17 cellular contexts compared by ENCODE assay signal in genomic region chr1:151342021-151342420, GRCh38. TPM values are rescaled to one million over a fixed set of nuclear protein-coding genes. Genes with fewer than 3 reads are reported as not detected.
A peak's percentile ranks its signal among the peaks of the same experiment; 100 is the strongest.
DNase-seq lines count a peak whose midpoint lies in the region; ATAC-seq and TF ChIP-seq lines count a peak whose summit lies in the region.
"Had no signal": no experiment of that assay in that cellular context is flagged by ENCODE, and none has a peak within 500 bp of the region (broad histone marks: within the 10 kb centered on the region; RNA-seq: fewer than 3 reads in every experiment).

No MANE protein-coding gene starts in this region.

- ATAC-seq in GM23338 (no peak), HG03025 (IDR thresholded peaks at IDR 0.05; ENCODE audit: low FRiP score, unreplicated experiment) (no peak), HG02588 (IDR thresholded peaks at IDR 0.05; ENCODE audit: unreplicated experiment) (no peak)
- no peak for ATAC-seq in activated T-helper 17 cell treated with anti-CD3 and anti-CD28 coated beads, Interleukin-2, amount 50 U/mL, for 72 hours (replicated peaks)
- no peak for ATAC-seq in natural killer cell treated with Interleukin-12 subunit alpha and Interleukin-12 subunit beta and Interleukin-15 and Interleukin-18, amount 100 ng/mL, for 72 hours
- ATAC-seq: left ventricle myocardium superior had no signal

- peak overlapping the region in 10 of 11 experiments; percentile 24 to 98 (median 64); a peak in 14 of 22 replicates for H3K4me2 ChIP-seq in BLaER1 treated with 17β-estradiol and CSF1 and Interleukin-3, amounts not matched to agents 10 nM and 100 nM
- no peak overlapping the region for H3K4me2 ChIP-seq in GM23338

- peak overlapping the region in 9 of 11 experiments; percentile 7 to 60 (median 31); a peak in 8 of 22 replicates for H3K9ac ChIP-seq in BLaER1 treated with 17β-estradiol and CSF1 and Interleukin-3, amounts not matched to agents 10 nM and 100 nM

- no peak overlapping the region for H2AFZ ChIP-seq in GM23338

- H3K4me1 Mint-ChIP-seq in GM23338 = peaks cover 14% of the 10 kb centered on the region
- H3K4me1 Mint-ChIP-seq in activated T-helper 17 cell treated with anti-CD3 and anti-CD28 coated beads, Interleukin-2, amount 50 U/mL, for 72 hours = peaks cover 33% of the 10 kb centered on the region
- peaks cover 21 to 39% of the 10 kb centered on the region in 2 donors for H3K4me1 Mint-ChIP-seq in natural killer cell treated with Interleukin-12 subunit alpha and Interleukin-12 subunit beta and Interleukin-15 and Interleukin-18, amount 100 ng/mL, for 72 hours (ENCODE audit: low read depth in 2 of 2)

- H3K9me3 Mint-ChIP-seq in GM23338 = no peaks in the 10 kb centered on the region
- no peaks in the 10 kb centered on the region for H3K9me3 Mint-ChIP-seq in activated T-helper 17 cell treated with anti-CD3 and anti-CD28 coated beads, Interleukin-2, amount 50 U/mL, for 72 hours
- no peaks in the 10 kb centered on the region for H3K9me3 Mint-ChIP-seq in natural killer cell treated with Interleukin-12 subunit alpha and Interleukin-12 subunit beta and Interleukin-15 and Interleukin-18, amount 100 ng/mL, for 72 hours

- H3K79me2 ChIP-seq in GM23338 (replicated peaks; ENCODE audit: insufficient read depth) = peaks cover 16% of the 10 kb centered on the region

- H3K9me3 ChIP-seq in BLaER1 treated with 17β-estradiol and CSF1 and Interleukin-3, amounts not matched to agents 10 nM and 100 nM (replicated peaks in 1 of 11) = no peaks in the 10 kb centered on the region
- H3K9me3 ChIP-seq: HAP-1, thyroid gland had no signal

- H3K27ac Mint-ChIP-seq in GM23338 = peak overlapping the region; percentile 88
- peak overlapping the region; percentile 73 for H3K27ac Mint-ChIP-seq in activated T-helper 17 cell treated with anti-CD3 and anti-CD28 coated beads, Interleukin-2, amount 50 U/mL, for 72 hours
- H3K27ac Mint-ChIP-seq in natural killer cell treated with Interleukin-12 subunit alpha and Interleukin-12 subunit beta and Interleukin-15 and Interleukin-18, amount 100 ng/mL, for 72 hours = peak overlapping the region; percentile 62 to 89

- peaks cover 43% of the 10 kb centered on the region for H3K36me3 Mint-ChIP-seq in GM23338 (ENCODE audit: low read depth)
- peaks cover 48% of the 10 kb centered on the region for H3K36me3 Mint-ChIP-seq in activated T-helper 17 cell treated with anti-CD3 and anti-CD28 coated beads, Interleukin-2, amount 50 U/mL, for 72 hours (ENCODE audit: low read depth)
- H3K36me3 Mint-ChIP-seq in natural killer cell treated with Interleukin-12 subunit alpha and Interleukin-12 subunit beta and Interleukin-15 and Interleukin-18, amount 100 ng/mL, for 72 hours = peaks cover 22% of the 10 kb centered on the region

- no peak for TF ChIP-seq CTCF in GM23338 (conservative IDR thresholded peaks at IDR 0.05; ENCODE audit: low read depth in 2 of 2)

- no peaks in the 10 kb centered on the region for H3K9me2 ChIP-seq in GM23338 (ENCODE audit: insufficient read depth)

- peak overlapping the region in 10 of 11 experiments; percentile 1 to 72 (median 44); a peak in 15 of 22 replicates for H3K27ac ChIP-seq in BLaER1 treated with 17β-estradiol and CSF1 and Interleukin-3, amounts not matched to agents 10 nM and 100 nM
- peak overlapping the region; percentile 48; the same call in 1 of the 2 replicates for H3K27ac ChIP-seq in GM23338 (ENCODE audit: low read depth)

- no peaks in the 10 kb centered on the region; a peak in 4 of 22 replicates for H4K20me1 ChIP-seq in BLaER1 treated with 17β-estradiol and CSF1 and Interleukin-3, amounts not matched to agents 10 nM and 100 nM
- H4K20me1 ChIP-seq in GM23338 (replicated peaks; ENCODE audit: insufficient read depth) = no peaks in the 10 kb centered on the region; the same call in 1 of the 2 replicates

- peaks cover 57 to 65% (median 60%) of the 10 kb centered on the region in 10 experiments for H3K4me1 ChIP-seq in BLaER1 treated with 17β-estradiol and CSF1 and Interleukin-3, amounts not matched to agents 10 nM and 100 nM
- peaks cover 9% of the 10 kb centered on the region; the same call in 1 of the 2 replicates for H3K4me1 ChIP-seq in GM23338 (ENCODE audit: insufficient read depth)

- peaks cover 17% of the 10 kb centered on the region; the same call in 1 of the 2 replicates for H3F3A ChIP-seq in GM23338 (replicated peaks; ENCODE audit: low read depth)

- no peak overlapping the region for H3K4me3 ChIP-seq in BLaER1 treated with 17β-estradiol and CSF1 and Interleukin-3, amounts not matched to agents 10 nM and 100 nM
- no peak overlapping the region for H3K4me3 ChIP-seq in GM23338
- H3K4me3 ChIP-seq: HAP-1, thyroid gland had no signal

- no peaks in the 10 kb centered on the region for H3K27me3 ChIP-seq in BLaER1 treated with 17β-estradiol and CSF1 and Interleukin-3, amounts not matched to agents 10 nM and 100 nM
- no peaks in the 10 kb centered on the region for H3K27me3 ChIP-seq in GM23338 (ENCODE audit: insufficient read depth)
- H3K27me3 ChIP-seq: thyroid gland had no signal

- peaks cover 28 to 53% (median 36%) of the 10 kb centered on the region in 11 experiments for H3K36me3 ChIP-seq in BLaER1 treated with 17β-estradiol and CSF1 and Interleukin-3, amounts not matched to agents 10 nM and 100 nM
- H3K36me3 ChIP-seq in GM23338 (ENCODE audit: insufficient read depth) = peaks cover 10% of the 10 kb centered on the region; the same call in 1 of the 2 replicates

- peaks cover 11% of the 10 kb centered on the region for H3K27me3 Mint-ChIP-seq in GM23338 (ENCODE audit: insufficient read depth, low read depth, poor library complexity)
- H3K27me3 Mint-ChIP-seq in activated T-helper 17 cell treated with anti-CD3 and anti-CD28 coated beads, Interleukin-2, amount 50 U/mL, for 72 hours = no peaks in the 10 kb centered on the region
- no peaks in the 10 kb centered on the region for H3K27me3 Mint-ChIP-seq in natural killer cell treated with Interleukin-12 subunit alpha and Interleukin-12 subunit beta and Interleukin-15 and Interleukin-18, amount 100 ng/mL, for 72 hours

- DNase-seq in GM23338 (ENCODE audit: low spot score) (no peak), NCI-H2029 (lab: John Stamatoyannopoulos, UW) (no peak)
- no peak for DNase-seq in natural killer cell treated with Interleukin-12 subunit alpha and Interleukin-12 subunit beta and Interleukin-15 and Interleukin-18, amount 100 ng/mL, for 72 hours (ENCODE audit: low spot score)
- DNase-seq: activated CD8-positive, alpha-beta memory T cell treated with anti-CD3 and anti-CD28 coated beads, Interleukin-2, amount 50 U/mL, for 48 hours; amygdala; Calu3; cerebellar nuclear complex; left ventricle myocardium superior; MM.1S; NCI-H82; stimulated activated CD4-positive, alpha-beta T cell treated with anti-CD3 and anti-CD28 coated beads, Interleukin-15, amount 100 ng/mL, for 24 hours had no signal

- no peak overlapping the region for H3K4me3 Mint-ChIP-seq in GM23338
- no peak overlapping the region for H3K4me3 Mint-ChIP-seq in activated T-helper 17 cell treated with anti-CD3 and anti-CD28 coated beads, Interleukin-2, amount 50 U/mL, for 72 hours
- H3K4me3 Mint-ChIP-seq in natural killer cell treated with Interleukin-12 subunit alpha and Interleukin-12 subunit beta and Interleukin-15 and Interleukin-18, amount 100 ng/mL, for 72 hours = no peak overlapping the region

RNA-seq across cellular contexts. Expression of gene RFX5, which starts 5.0 kb away (rescaled TPM):
- 44.5 and 48.5 TPM in 2 replicates for total RNA-seq in GM23338 (2014; rRNA removed; shearing (Covaris generic))
- polyA plus RNA-seq in GM23338 (2016; fragmentation: Nextera tagmentation; extraction: Ambion mirVana) = 13.0 and 13.3 TPM in 2 replicates
- total RNA-seq in activated T-helper 17 cell treated with anti-CD3 and anti-CD28 coated beads, Interleukin-2, amount 50 U/mL, for 72 hours = 10 to 100 TPM; 48.0 to 86.0 TPM
- total RNA-seq in natural killer cell treated with Interleukin-12 subunit alpha and Interleukin-12 subunit beta and Interleukin-15 and Interleukin-18, amount 100 ng/mL, for 72 hours = 10 to 100 TPM; 40.3 to 95.4 TPM

RNA-seq across cellular contexts. Expression of gene PI4KB, which starts 14.8 kb away (rescaled TPM):
- total RNA-seq in GM23338 (2014; rRNA removed; shearing (Covaris generic)) = 19.1 and 25.5 TPM in 2 replicates
- 12.3 and 15.3 TPM in 2 replicates for polyA plus RNA-seq in GM23338 (2016; fragmentation: Nextera tagmentation; extraction: Ambion mirVana)
- 10 to 100 TPM; 70.0 to 76.8 TPM for total RNA-seq in activated T-helper 17 cell treated with anti-CD3 and anti-CD28 coated beads, Interleukin-2, amount 50 U/mL, for 72 hours
- total RNA-seq in natural killer cell treated with Interleukin-12 subunit alpha and Interleukin-12 subunit beta and Interleukin-15 and Interleukin-18, amount 100 ng/mL, for 72 hours = 10 to 100 TPM; 69.9 to 82.3 TPM

RNA-seq across cellular contexts. Expression of gene SELENBP1, which starts 30.5 kb away (rescaled TPM):
- total RNA-seq in GM23338 (2014; rRNA removed; shearing (Covaris generic)) = 13.4 and 14.5 TPM in 2 replicates
- polyA plus RNA-seq in GM23338 (2016; fragmentation: Nextera tagmentation; extraction: Ambion mirVana) = 10.7 and 12.3 TPM in 2 replicates
- total RNA-seq in activated T-helper 17 cell treated with anti-CD3 and anti-CD28 coated beads, Interleukin-2, amount 50 U/mL, for 72 hours = not detected
- total RNA-seq in natural killer cell treated with Interleukin-12 subunit alpha and Interleukin-12 subunit beta and Interleukin-15 and Interleukin-18, amount 100 ng/mL, for 72 hours = not detected

RNA-seq across cellular contexts. Expression of gene PSMB4, which starts 57.4 kb away (rescaled TPM):
- total RNA-seq in GM23338 (2014; rRNA removed; shearing (Covaris generic)) = 348 and 352 TPM in 2 replicates
- polyA plus RNA-seq in GM23338 (2016; fragmentation: Nextera tagmentation; extraction: Ambion mirVana) = 417 and 443 TPM in 2 replicates
- 100 to 1,000 TPM; 329 to 417 TPM for total RNA-seq in activated T-helper 17 cell treated with anti-CD3 and anti-CD28 coated beads, Interleukin-2, amount 50 U/mL, for 72 hours
- 100 to 1,000 TPM; 375 to 427 TPM for total RNA-seq in natural killer cell treated with Interleukin-12 subunit alpha and Interleukin-12 subunit beta and Interleukin-15 and Interleukin-18, amount 100 ng/mL, for 72 hours

RNA-seq across cellular contexts. Expression of gene ZNF687, which starts 59.9 kb away (rescaled TPM):
- 63.1 and 63.9 TPM in 2 replicates for total RNA-seq in GM23338 (2014; rRNA removed; shearing (Covaris generic))
- 7.7 and 8.2 TPM in 2 replicates for polyA plus RNA-seq in GM23338 (2016; fragmentation: Nextera tagmentation; extraction: Ambion mirVana)
- 10 to 100 TPM; 24.9 to 29.6 TPM for total RNA-seq in activated T-helper 17 cell treated with anti-CD3 and anti-CD28 coated beads, Interleukin-2, amount 50 U/mL, for 72 hours
- total RNA-seq in natural killer cell treated with Interleukin-12 subunit alpha and Interleukin-12 subunit beta and Interleukin-15 and Interleukin-18, amount 100 ng/mL, for 72 hours = 10 to 100 TPM; 29.1 to 31.2 TPM

Comparison
In these comparisons a context has a peak if more than half of its experiments do, and no peak if none do; other contexts are left out.
1. RNA of gene SELENBP1, which starts 30.5 kb away (total RNA-seq): 13.4 to 14.5 TPM in GM23338; not detected in activated T-helper 17 cell treated with anti-CD3 and anti-CD28 coated beads, Interleukin-2, amount 50 U/mL, for 72 hours and not detected in natural killer cell treated with Interleukin-12 subunit alpha and Interleukin-12 subunit beta and Interleukin-15 and Interleukin-18, amount 100 ng/mL, for 72 hours; every median in the first group is over 10 times any median in the second.
2. Peak in every context shown above with its lines, with median percentiles within 50 percentile points of each other: H3K27ac Mint-ChIP-seq.